8 cellular contexts compared by ENCODE assay signal in genomic region chr9:124770359-124771020, GRCh38. TPM values are rescaled to one million over a fixed set of nuclear protein-coding genes. Genes with fewer than 3 reads are reported as not detected.
DNase-seq lines count a peak whose midpoint lies in the region; ATAC-seq, FAIRE-seq and TF ChIP-seq lines count a peak whose summit lies in the region.

No MANE protein-coding gene starts in this region.

- H2AFZ ChIP-seq in keratinocyte (ENCODE audit: control insufficient read depth, low read length), result peak overlapping the region; percentile 55

- peaks cover 1% of the 10 kb centered on the region for H3K79me2 ChIP-seq in keratinocyte (ENCODE audit: control insufficient read depth, insufficient read depth, low read length)

- no peak overlapping the region for H3K27ac ChIP-seq in ascending aorta
- H3K27ac ChIP-seq in keratinocyte (ENCODE audit: control insufficient read depth, insufficient read depth, low read length), result peak overlapping the region; percentile 86

- H3K9me1 ChIP-seq in keratinocyte (ENCODE audit: control insufficient read depth, extremely low read depth, insufficient read depth, low read length), result no peaks in the 10 kb centered on the region

- no peaks in the 10 kb centered on the region for H3K36me3 ChIP-seq in ascending aorta
- no peaks in the 10 kb centered on the region for H3K36me3 ChIP-seq in keratinocyte (ENCODE audit: control insufficient read depth in 2 of 2, extremely low read depth in 1 of 2, insufficient read depth in 2 of 2, low read length in 2 of 2)

- H3K4me3 ChIP-seq in ascending aorta (peak overlapping the region; percentile 71 to 95), keratinocyte (ENCODE audit: control insufficient read depth in 2 of 3, extremely low read depth in 1 of 3, insufficient read depth in 2 of 3, low read depth in 1 of 3, low read length in 3 of 3) (peak overlapping the region; percentile 76 to 82 (median 82))

- FAIRE-seq in keratinocyte (lab: Jason Lieb, UNC), result no peak

- intact Hi-C loops in ascending aorta (cut with DNase I), result loop anchor here (1.0 to 5.0 kb wide), 7 partner anchors 91 to 977 kb away; partner anchors contain the start of genes GOLGA1, HSPA5, PBX3 and RPL35

- peak overlapping the region; percentile 59 for H3K4me2 ChIP-seq in keratinocyte (ENCODE audit: control insufficient read depth, extremely low read depth, insufficient read depth, low read depth, low read length)

- peak overlapping the region; percentile 76 for H3K9ac ChIP-seq in keratinocyte (ENCODE audit: control insufficient read depth, extremely low read depth, insufficient read depth, low read length)

- TF ChIP-seq CTCF in ascending aorta (IDR thresholded peaks at IDR 0.05) (no peak), keratinocyte (optimal IDR thresholded peaks at IDR 0.05 in 1 of 3, IDR thresholded peaks at IDR 0.05 in 1 of 3, conservative IDR thresholded peaks at IDR 0.05 in 1 of 3; ENCODE audit: extremely low read depth in 1 of 3, insufficient read depth in 2 of 3, low read length in 3 of 3) (no peak)

- peaks cover 0 to 20% of the 10 kb centered on the region in 2 donors for H3K4me1 ChIP-seq in ascending aorta
- peaks cover 7% of the 10 kb centered on the region for H3K4me1 ChIP-seq in keratinocyte (ENCODE audit: control insufficient read depth, extremely low read depth, insufficient read depth, low read length)

- H3K27me3 ChIP-seq in ascending aorta (peaks cover 7% of the 10 kb centered on the region), keratinocyte (ENCODE audit: control insufficient read depth, extremely low read depth, insufficient read depth, low read length) (no peaks in the 10 kb centered on the region)

- DNase-seq in NCI-H2196 (lab: John Stamatoyannopoulos, UW; ENCODE audit: unreplicated experiment), result peak; percentile 22
- no peak for DNase-seq in NCI-H2196 treated with DMSO at 0.1 percent for 48 hours (lab: John Stamatoyannopoulos, UW; ENCODE audit: unreplicated experiment)
- peak; percentile 41 for DNase-seq in M059J (ENCODE audit: low read depth)
- no peak for DNase-seq in ascending aorta (ENCODE audit: low spot score in 2 of 2)
- no peak for DNase-seq in keratinocyte (ENCODE audit: low read depth, low spot score)
- peak; percentile 44 for DNase-seq in stimulated activated naive CD8-positive, alpha-beta T cell treated with anti-CD3 and anti-CD28 coated beads, Interleukin-15, Interleukin-2, amounts not matched to agents 100 U/mL and 50 U/mL, for 24 hours
- DNase-seq in HPDE6-E6E7 (ENCODE audit: extremely low spot score), result no peak

- H4K20me1 ChIP-seq in keratinocyte (ENCODE audit: control insufficient read depth, extremely low read depth, insufficient read depth, low read length), result no peaks in the 10 kb centered on the region

- no peak for ATAC-seq in stimulated activated naive CD8-positive, alpha-beta T cell treated with anti-CD3 and anti-CD28 coated beads, Interleukin-15, Interleukin-2, amounts not matched to agents 100 U/mL and 50 U/mL, for 24 hours
- ATAC-seq in GM18517 (IDR thresholded peaks at IDR 0.05; ENCODE audit: unreplicated experiment), result no peak

- dilution Hi-C loops in keratinocyte (cut with MboI; ENCODE audit: extremely low pct_ligation_motif_present, low sequenced_read_pairs), result no loop called here

- H3K9me3 ChIP-seq in ascending aorta (no peaks in the 10 kb centered on the region), keratinocyte (ENCODE audit: control insufficient read depth, low read depth, low read length) (no peaks in the 10 kb centered on the region)

RNA-seq across cellular contexts. Expression of gene NR6A1, which starts 0.6 kb away (rescaled TPM):
- 1.4 and 2.4 TPM in 2 replicates for total RNA-seq in M059J (2014; rRNA removed; shearing (Covaris generic))
- 0.53 TPM for total RNA-seq in ascending aorta
- 1.1 to 1.9 TPM (median 1.8 TPM) in 3 replicates for polyA plus RNA-seq in keratinocyte
- polyA plus RNA-seq in keratinocyte (2011; ENCODE audit: low read depth), result 0.76 TPM
- 0.60 and 0.69 TPM in 2 replicates for polyA plus RNA-seq in keratinocyte (2011; cell fraction: cytosol; rRNA removed)
- polyA plus RNA-seq in keratinocyte (2011; cell fraction: nucleus; rRNA removed), result 5.9 and 6.4 TPM in 2 replicates
- polyA plus RNA-seq in keratinocyte (2012; ENCODE audit: low replicate concordance), result 0.91 and 1.5 TPM in 2 replicates
- polyA minus RNA-seq in keratinocyte, result 3.9 to 8.4 TPM (median 8.1 TPM) in 3 replicates
- 0.96 TPM for polyA minus RNA-seq in keratinocyte (2011; cell fraction: cytosol; rRNA and poly(A)+ RNA removed)
- 4.2 and 7.4 TPM in 2 replicates for polyA minus RNA-seq in keratinocyte (2011; cell fraction: nucleus; rRNA and poly(A)+ RNA removed)

RNA-seq across cellular contexts. Expression of gene OLFML2A, which starts 6.4 kb away (rescaled TPM):
- 2.4 and 9.3 TPM in 2 replicates for total RNA-seq in M059J (2014; rRNA removed; shearing (Covaris generic))
- total RNA-seq in ascending aorta, result 129 TPM
- 0.59 to 3.1 TPM (median 1.1 TPM) in 3 replicates for polyA plus RNA-seq in keratinocyte
- 1.3 TPM for polyA plus RNA-seq in keratinocyte (2011; ENCODE audit: low read depth)
- polyA plus RNA-seq in keratinocyte (2011; cell fraction: cytosol; rRNA removed), result 0.47 and 0.83 TPM in 2 replicates
- polyA plus RNA-seq in keratinocyte (2011; cell fraction: nucleus; rRNA removed), result 2.0 and 3.3 TPM in 2 replicates
- 0.63 and 1.9 TPM in 2 replicates for polyA plus RNA-seq in keratinocyte (2012; ENCODE audit: low replicate concordance)
- polyA minus RNA-seq in keratinocyte, result 0.89 to 3.5 TPM (median 1.3 TPM) in 3 replicates
- 2.7 TPM for polyA minus RNA-seq in keratinocyte (2011; cell fraction: cytosol; rRNA and poly(A)+ RNA removed)
- 2.5 and 4.5 TPM in 2 replicates for polyA minus RNA-seq in keratinocyte (2011; cell fraction: nucleus; rRNA and poly(A)+ RNA removed)

Comparison
In these comparisons a context has a peak if more than half of its experiments do, and no peak if none do; other contexts are left out.
1. DNase-seq: peak in NCI-H2196 (single experiment), M059J (single experiment) and stimulated activated naive CD8-positive, alpha-beta T cell treated with anti-CD3 and anti-CD28 coated beads, Interleukin-15, Interleukin-2, amounts not matched to agents 100 U/mL and 50 U/mL, for 24 hours (single experiment); none in NCI-H2196 treated with DMSO at 0.1 percent for 48 hours (single experiment), ascending aorta (0 of 2), keratinocyte (single experiment) and HPDE6-E6E7 (single experiment).
2. RNA of gene OLFML2A, which starts 6.4 kb away (total RNA-seq): 129 TPM in ascending aorta (single experiment); 2.4 to 9.3 TPM in M059J; every median in the first group is over 10 times any median in the second.